Comparison of ENCODE assay signal across 8 cellular contexts in genomic region chr16:87392823-87393679, GRCh38. TPM values are rescaled to one million over a fixed set of nuclear protein-coding genes. Genes with fewer than 3 reads are reported as not detected.
DNase-seq lines count a peak whose midpoint lies in the region; ATAC-seq and TF ChIP-seq lines count a peak whose summit lies in the region.

No MANE protein-coding gene starts in this region.

- H3K9me3 Mint-ChIP-seq in T-helper 2 cell treated with Interferon-gamma antibody and Interleukin-4, amounts not matched to agents 5 μg/mL and 100 μg/mL, for 36 hours: no peaks in the 10 kb centered on the region
- no peaks in the 10 kb centered on the region for H3K9me3 Mint-ChIP-seq in central memory CD8-positive, alpha-beta T cell

- H3K4me3 Mint-ChIP-seq in T-helper 2 cell treated with Interferon-gamma antibody and Interleukin-4, amounts not matched to agents 5 μg/mL and 100 μg/mL, for 36 hours: peak overlapping the region; percentile 95
- H3K4me3 Mint-ChIP-seq in central memory CD8-positive, alpha-beta T cell: peak overlapping the region; percentile 84

- ATAC-seq in HG02840 (IDR thresholded peaks at IDR 0.05; ENCODE audit: low FRiP score, unreplicated experiment): peak; percentile 2
- ATAC-seq in central memory CD8-positive, alpha-beta T cell (replicated peaks; ENCODE audit: extremely low read depth, poor library complexity, severe bottlenecking): no peak
- no peak for ATAC-seq in GM18520 (IDR thresholded peaks at IDR 0.05; ENCODE audit: unreplicated experiment)

- TF ChIP-seq CTCF in kidney epithelial cell (IDR thresholded peaks at IDR 0.05; ENCODE audit: insufficient read depth, low read length, poor library complexity, severe bottlenecking): peak; percentile 10

- H3K36me3 ChIP-seq in kidney epithelial cell (ENCODE audit: control insufficient read depth, insufficient read depth, low read length): no peaks in the 10 kb centered on the region

- H3K36me3 Mint-ChIP-seq in T-helper 2 cell treated with Interferon-gamma antibody and Interleukin-4, amounts not matched to agents 5 μg/mL and 100 μg/mL, for 36 hours (ENCODE audit: low read depth): peaks cover 13% of the 10 kb centered on the region
- H3K36me3 Mint-ChIP-seq in central memory CD8-positive, alpha-beta T cell (ENCODE audit: insufficient read depth): peaks cover 31% of the 10 kb centered on the region

- H3K27me3 Mint-ChIP-seq in T-helper 2 cell treated with Interferon-gamma antibody and Interleukin-4, amounts not matched to agents 5 μg/mL and 100 μg/mL, for 36 hours (ENCODE audit: low read depth): no peaks in the 10 kb centered on the region
- no peaks in the 10 kb centered on the region for H3K27me3 Mint-ChIP-seq in central memory CD8-positive, alpha-beta T cell

- H3K27ac Mint-ChIP-seq in T-helper 2 cell treated with Interferon-gamma antibody and Interleukin-4, amounts not matched to agents 5 μg/mL and 100 μg/mL, for 36 hours: peak overlapping the region; percentile 91
- peak overlapping the region; percentile 87 for H3K27ac Mint-ChIP-seq in central memory CD8-positive, alpha-beta T cell (ENCODE audit: low read depth)

- DNase-seq in DMS53 (lab: John Stamatoyannopoulos, UW) (peak; percentile 54), kidney epithelial cell (ENCODE audit: low read depth) (no peak), GF-D8 (lab: John Stamatoyannopoulos, UW) (no peak)
- DNase-seq in T-helper 2 cell treated with Interferon-gamma antibody and Interleukin-4, amounts not matched to agents 5 μg/mL and 100 μg/mL, for 36 hours (ENCODE audit: low spot score): peak; percentile 36
- DNase-seq in central memory CD8-positive, alpha-beta T cell (ENCODE audit: low spot score in 2 of 2): no peak
- peak; percentile 36 for DNase-seq in stimulated activated CD4-positive, alpha-beta T cell treated with anti-CD3 and anti-CD28 coated beads, Interleukin-12 subunit alpha, Interleukin-12 subunit beta, amount 100 ng/mL, for 4 hours

- peak overlapping the region; percentile 88 for H3K4me3 ChIP-seq in kidney epithelial cell (ENCODE audit: low read depth, low read length)

- peaks cover 36% of the 10 kb centered on the region for H3K4me1 Mint-ChIP-seq in T-helper 2 cell treated with Interferon-gamma antibody and Interleukin-4, amounts not matched to agents 5 μg/mL and 100 μg/mL, for 36 hours (ENCODE audit: low read depth)
- H3K4me1 Mint-ChIP-seq in central memory CD8-positive, alpha-beta T cell: peaks cover 44% of the 10 kb centered on the region

- H3K27me3 ChIP-seq in kidney epithelial cell (ENCODE audit: control insufficient read depth, insufficient read depth, low read length): no peaks in the 10 kb centered on the region

RNA-seq across cellular contexts. Expression of gene MAP1LC3B, which starts 0.9 kb away (rescaled TPM):
- total RNA-seq in kidney epithelial cell: 135 and 136 TPM in 2 replicates

RNA-seq across cellular contexts. Expression of gene FBXO31, which starts 9.5 kb away (rescaled TPM):
- total RNA-seq in kidney epithelial cell: 25.1 and 28.9 TPM in 2 replicates

Comparison
In these comparisons a context has a peak if more than half of its experiments do, and no peak if none do; other contexts are left out.
1. DNase-seq: peak in DMS53 (single experiment), T-helper 2 cell treated with Interferon-gamma antibody and Interleukin-4, amounts not matched to agents 5 μg/mL and 100 μg/mL, for 36 hours (single experiment) and stimulated activated CD4-positive, alpha-beta T cell treated with anti-CD3 and anti-CD28 coated beads, Interleukin-12 subunit alpha, Interleukin-12 subunit beta, amount 100 ng/mL, for 4 hours (single experiment); none in central memory CD8-positive, alpha-beta T cell (0 of 2), kidney epithelial cell (single experiment) and GF-D8 (single experiment).